Comparison of ENCODE assay signal across 23 cellular contexts in the genomic region with DNA sequence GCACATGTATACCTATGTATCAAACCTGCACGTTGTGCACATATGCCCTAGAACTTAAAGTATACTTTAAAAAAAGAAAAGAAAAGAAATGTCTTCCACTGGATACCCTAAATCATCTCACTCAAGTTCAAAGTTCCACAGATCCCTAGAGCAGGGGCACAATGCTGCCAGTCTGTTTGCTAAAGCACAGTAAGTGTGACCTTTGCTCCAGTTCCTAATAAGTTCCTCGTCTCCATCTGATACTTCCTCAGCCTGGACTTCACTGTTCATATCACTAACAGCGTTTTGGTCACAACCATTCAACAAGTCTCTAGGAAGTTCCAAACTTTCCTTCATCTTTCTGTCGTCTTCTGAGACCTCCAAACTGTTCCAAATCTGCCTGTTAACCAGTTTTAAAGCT.
"Had no signal": no experiment of that assay in that cellular context is flagged by ENCODE, and none has a peak within 500 bp of the region (broad histone marks: within the 10 kb centered on the region; RNA-seq: fewer than 3 reads in every experiment).

No MANE protein-coding gene starts in this region.

- H3K4me3 Mint-ChIP-seq: mesothelial cell of epicardium had no signal

- DNase-seq: dermis blood vessel endothelial cell; dorsolateral prefrontal cortex; effector CD4-positive, alpha-beta T cell; effector memory CD4-positive, alpha-beta T cell; erythroblast; foreskin keratinocyte; heart left ventricle; hippocampal formation; left cardiac atrium; left lung; left ventricle myocardium superior; lower lobe of right lung; mesenchymal stem cell; mucosa of descending colon had no signal

- H3K4me3 ChIP-seq: coronary artery, dorsolateral prefrontal cortex, gastroesophageal sphincter, heart left ventricle, left lung, lower lobe of right lung, mucosa of descending colon had no signal

- H3K27ac Mint-ChIP-seq: mesothelial cell of epicardium had no signal

- H3K27ac ChIP-seq: coronary artery, dorsolateral prefrontal cortex, epithelial cell of prostate, foreskin keratinocyte, gastroesophageal sphincter, heart left ventricle, left lung, lower lobe of right lung had no signal

- FAIRE-seq: colon, endothelial cell of umbilical vein, frontal cortex, islet of Langerhans, keratinocyte had no signal

- H3K4me1 ChIP-seq: foreskin keratinocyte, gastroesophageal sphincter, left lung, lower lobe of right lung had no signal

- H3K4me1 Mint-ChIP-seq: mesothelial cell of epicardium had no signal

- H3K36me3 ChIP-seq: gastroesophageal sphincter, heart left ventricle, left lung, lower lobe of right lung had no signal

- H3K27me3 ChIP-seq: foreskin keratinocyte, gastroesophageal sphincter, heart left ventricle, left lung had no signal
